Comparison of ENCODE assay signal across 10 cellular contexts in genomic region chr1:6002714-6003501, GRCh38. TPM values are rescaled to one million over a fixed set of nuclear protein-coding genes. Genes with fewer than 3 reads are reported as not detected.
DNase-seq lines count a peak whose midpoint lies in the region; ATAC-seq and TF ChIP-seq lines count a peak whose summit lies in the region.
"Had no signal": no experiment of that assay in that cellular context is flagged by ENCODE, and none has a peak within 500 bp of the region (broad histone marks: within the 10 kb centered on the region; RNA-seq: fewer than 3 reads in every experiment).

No MANE protein-coding gene starts in this region.

- DNase-seq in NCI-H82 (lab: John Stamatoyannopoulos, UW) = peak; percentile 48
- no peak for DNase-seq in NCI-H82 treated with DMSO at 0.1 percent for 48 hours (lab: John Stamatoyannopoulos, UW; ENCODE audit: unreplicated experiment)
- DNase-seq in WERI-Rb-1 = peak; percentile 58
- DNase-seq in kidney epithelial cell (ENCODE audit: low read depth) = no peak
- no peak for DNase-seq in NCI-H1930 (lab: John Stamatoyannopoulos, UW)
- no peak for DNase-seq in DMS114 treated with DMSO at 0.1 percent for 48 hours (lab: John Stamatoyannopoulos, UW; ENCODE audit: unreplicated experiment)
- DNase-seq: NCI-H446 treated with DMSO at 0.1 percent for 48 hours; stimulated activated CD8-positive, alpha-beta memory T cell treated with anti-CD3 and anti-CD28 coated beads, Interleukin-4, amount 100 ng/mL, for 48 hours had no signal

- H3K4me3 ChIP-seq in WERI-Rb-1 (ENCODE audit: low read depth, low read length) (peak overlapping the region; percentile 28), kidney epithelial cell (ENCODE audit: low read depth, low read length) (no peak overlapping the region), skeletal muscle tissue (ENCODE audit: low read length in 3 of 3) (peak overlapping the region in 2 of 3 donors; percentile 32 to 52)

- H3K9ac ChIP-seq in skeletal muscle tissue (ENCODE audit: low read depth in 1 of 3, low read length in 3 of 3) = peak overlapping the region in 1 of 3 donors; percentile 76

- H3K27me3 ChIP-seq in WERI-Rb-1 (ENCODE audit: insufficient read depth, low read depth, severe bottlenecking) (no peaks in the 10 kb centered on the region), kidney epithelial cell (ENCODE audit: control insufficient read depth, insufficient read depth, low read length) (peaks cover 34% of the 10 kb centered on the region), skeletal muscle tissue (ENCODE audit: control insufficient read depth in 3 of 3, insufficient read depth in 3 of 3, low read length in 3 of 3) (peaks cover 0 to 2% (median 0%) of the 10 kb centered on the region in 3 donors)

- H3K36me3 ChIP-seq in WERI-Rb-1 = no peaks in the 10 kb centered on the region
- no peaks in the 10 kb centered on the region for H3K36me3 ChIP-seq in kidney epithelial cell (ENCODE audit: control insufficient read depth, insufficient read depth, low read length)
- no peaks in the 10 kb centered on the region for H3K36me3 ChIP-seq in skeletal muscle tissue (ENCODE audit: control insufficient read depth in 3 of 3, insufficient read depth in 3 of 3, low read length in 3 of 3)

- no peak for ATAC-seq in GM18907 (IDR thresholded peaks at IDR 0.05; ENCODE audit: unreplicated experiment)

- peak; percentile 49; the same call in 1 of the 2 replicates for TF ChIP-seq CTCF in WERI-Rb-1 (IDR thresholded peaks at IDR 0.05; ENCODE audit: low read depth, low read length)
- peak; percentile 22 for TF ChIP-seq CTCF in kidney epithelial cell (IDR thresholded peaks at IDR 0.05; ENCODE audit: insufficient read depth, low read length, poor library complexity, severe bottlenecking)

- H3K27ac ChIP-seq in WERI-Rb-1 (peak overlapping the region; percentile 76), skeletal muscle tissue (ENCODE audit: low read depth, low read length) (peak overlapping the region; percentile 56)

- H3K4me1 ChIP-seq in skeletal muscle tissue (ENCODE audit: control insufficient read depth in 3 of 3, insufficient read depth in 3 of 3, low read length in 3 of 3) = peaks cover 0 to 30% (median 17%) of the 10 kb centered on the region in 3 donors

- no peaks in the 10 kb centered on the region for H3K9me3 ChIP-seq in WERI-Rb-1 (ENCODE audit: severe bottlenecking)
- no peaks in the 10 kb centered on the region for H3K9me3 ChIP-seq in skeletal muscle tissue (ENCODE audit: control insufficient read depth in 3 of 3, low read length in 3 of 3)

RNA-seq across cellular contexts. Expression of gene NPHP4, which starts 10.7 kb away (rescaled TPM):
- total RNA-seq in kidney epithelial cell (6.6 TPM in 2 replicates), skeletal muscle tissue (5.2 TPM)

RNA-seq across cellular contexts. Expression of gene KCNAB2, which starts 42.8 kb away (rescaled TPM):
- total RNA-seq in kidney epithelial cell (1.6 and 2.7 TPM in 2 replicates), skeletal muscle tissue (2.6 TPM)

Comparison
In these comparisons a context has a peak if more than half of its experiments do, and no peak if none do; other contexts are left out.
1. DNase-seq: peak in NCI-H82 (single experiment) and WERI-Rb-1 (single experiment); none in NCI-H82 treated with DMSO at 0.1 percent for 48 hours (single experiment), kidney epithelial cell (single experiment), NCI-H1930 (0 of 2) and DMS114 treated with DMSO at 0.1 percent for 48 hours (single experiment).